Comparison of ENCODE assay signal across 8 cellular contexts in the genomic region with DNA sequence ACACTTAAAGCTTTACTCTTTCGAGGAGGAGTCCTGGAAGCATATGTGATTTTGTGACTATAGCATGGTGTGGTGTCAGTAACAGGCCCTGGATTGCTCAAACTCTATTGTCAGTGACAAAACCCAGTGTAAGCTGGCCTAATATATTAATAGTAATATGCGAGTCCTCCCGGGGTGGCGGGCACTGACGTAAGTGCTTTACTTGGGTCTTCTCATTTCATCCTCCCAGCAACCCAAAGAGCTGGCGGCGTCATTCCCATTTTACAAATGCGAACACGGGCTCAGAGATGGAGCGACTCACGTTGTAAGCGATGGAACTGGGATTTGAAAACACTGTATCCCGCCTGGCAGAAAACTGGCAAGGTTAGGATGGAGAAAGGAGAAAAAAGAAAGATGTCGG. TPM values are rescaled to one million over a fixed set of nuclear protein-coding genes. Genes with fewer than 3 reads are reported as not detected.
DNase-seq lines count a peak whose midpoint lies in the region; ATAC-seq and TF ChIP-seq lines count a peak whose summit lies in the region.

No MANE protein-coding gene starts in this region.

- peak overlapping the region; percentile 91 for H2AFZ ChIP-seq in Loucy (ENCODE audit: low read length)
- peak overlapping the region; percentile 90 for H2AFZ ChIP-seq in neural cell (ENCODE audit: low read depth, low read length)

- no peaks in the 10 kb centered on the region for H3K36me3 ChIP-seq in Loucy (ENCODE audit: insufficient read depth, low read length)
- no peaks in the 10 kb centered on the region for H3K36me3 ChIP-seq in ectodermal cell (ENCODE audit: control insufficient read depth, insufficient read depth, low read length)
- H3K36me3 ChIP-seq in neural cell (ENCODE audit: insufficient read depth, low read length) = no peaks in the 10 kb centered on the region

- H3K79me2 ChIP-seq in Loucy (ENCODE audit: insufficient read depth, low read length) (peaks cover 38% of the 10 kb centered on the region), neural cell (replicated peaks; ENCODE audit: insufficient read depth, low read length) (peaks cover 29% of the 10 kb centered on the region)

- H4K20me1 ChIP-seq in Loucy (ENCODE audit: insufficient read depth, low read length, poor library complexity, severe bottlenecking) (peaks cover 16% of the 10 kb centered on the region), neural cell (ENCODE audit: insufficient read depth) (no peaks in the 10 kb centered on the region)

- H3K9me3 ChIP-seq in CD4-positive, alpha-beta T cell (ENCODE audit: control insufficient read depth, low read length) = no peaks in the 10 kb centered on the region
- H3K9me3 ChIP-seq in Loucy (ENCODE audit: insufficient read depth, low read depth, low read length) (no peaks in the 10 kb centered on the region), ectodermal cell (ENCODE audit: control insufficient read depth, low read length) (no peaks in the 10 kb centered on the region), neural cell (ENCODE audit: low read length) (no peaks in the 10 kb centered on the region)

- H3K27me3 Mint-ChIP-seq in CD4-positive, alpha-beta T cell = no peaks in the 10 kb centered on the region

- H3K9ac ChIP-seq in Loucy (ENCODE audit: low read depth, low read length, poor library complexity, severe bottlenecking) (peak overlapping the region; percentile 67), neural cell (ENCODE audit: low read length) (peak overlapping the region; percentile 83)

- H3K27me3 ChIP-seq in CD4-positive, alpha-beta T cell (ENCODE audit: control insufficient read depth, insufficient read depth, low read length) = no peaks in the 10 kb centered on the region
- H3K27me3 ChIP-seq in Loucy (ENCODE audit: insufficient read depth, low read length, poor library complexity, severe bottlenecking) (no peaks in the 10 kb centered on the region), ectodermal cell (ENCODE audit: control insufficient read depth, insufficient read depth, low read length, poor library complexity, severe bottlenecking) (no peaks in the 10 kb centered on the region), neural cell (ENCODE audit: insufficient read depth, low read depth, low read length) (no peaks in the 10 kb centered on the region)

- H3K4me3 ChIP-seq in Loucy (ENCODE audit: low read length, poor library complexity, severe bottlenecking) (peak overlapping the region; percentile 93), ectodermal cell (ENCODE audit: insufficient read depth, low read depth, low read length) (peak overlapping the region; percentile 98), neural cell (ENCODE audit: low read length) (peak overlapping the region; percentile 99)

- no peaks in the 10 kb centered on the region for H3F3A ChIP-seq in Loucy (ENCODE audit: low read depth)
- no peaks in the 10 kb centered on the region for H3F3A ChIP-seq in neural cell (ENCODE audit: insufficient read depth, low read length, poor library complexity, severe bottlenecking)

- H3K36me3 Mint-ChIP-seq in CD4-positive, alpha-beta T cell (ENCODE audit: low read depth) = peaks cover 65% of the 10 kb centered on the region

- WGBS in ectodermal cell, 2 experiments = 51 to 52% methylated on average over 13 to 14 of the region's 14 CpGs

- H3K4me3 Mint-ChIP-seq in CD4-positive, alpha-beta T cell = peak overlapping the region; percentile 94

- no peak for TF ChIP-seq CTCF in CD4-positive, alpha-beta T cell (IDR thresholded peaks at IDR 0.05)
- no peak for TF ChIP-seq CTCF in Loucy (conservative IDR thresholded peaks at IDR 0.05; ENCODE audit: low read length)
- TF ChIP-seq CTCF in neural cell (IDR thresholded peaks at IDR 0.05; ENCODE audit: poor library complexity, severe bottlenecking) = no peak

- H3K9me2 ChIP-seq in Loucy (replicated peaks; ENCODE audit: low read depth, low read length) (no peaks in the 10 kb centered on the region), neural cell (ENCODE audit: insufficient read depth, low read length) (no peaks in the 10 kb centered on the region)

- no peak for ATAC-seq in CD4-positive, alpha-beta T cell (ENCODE audit: poor library complexity)

- intact Hi-C loops in CD4-positive, alpha-beta T cell (cut with DNase I, micrococcal nuclease) = loop anchor here (5.0 to 10.0 kb wide), 5 partner anchors 40 to 1138 kb away; a partner anchor contains a TSS

- TF ChIP-seq RAD21 in neural cell (conservative IDR thresholded peaks at IDR 0.05) = no peak

- CTCF ChIA-PET in CD4-positive, alpha-beta T cell (lab: Charles Lee) = no interaction called here

- H3K4me1 Mint-ChIP-seq in CD4-positive, alpha-beta T cell (ENCODE audit: low read depth) = peaks cover 66% of the 10 kb centered on the region

- TF ChIP-seq EP300 in neural cell (conservative IDR thresholded peaks at IDR 0.05; ENCODE audit: poor library complexity, severe bottlenecking) = no peak

- H3K4me2 ChIP-seq in Loucy (ENCODE audit: low read depth, low read length, poor library complexity, severe bottlenecking) (peak overlapping the region; percentile 78), neural cell (ENCODE audit: low read length) (peak overlapping the region; percentile 91)

- peak overlapping the region; percentile 85 for H3K27ac ChIP-seq in CD4-positive, alpha-beta T cell (ENCODE audit: low read depth, low read length)
- H3K27ac ChIP-seq in ectodermal cell (ENCODE audit: insufficient read depth, low read depth, low read length, poor library complexity, severe bottlenecking) (no peak overlapping the region), neural cell (ENCODE audit: low read length) (peak overlapping the region; percentile 49)

- peak overlapping the region; percentile 98 for H3K27ac Mint-ChIP-seq in CD4-positive, alpha-beta T cell

- H3K9me3 Mint-ChIP-seq in CD4-positive, alpha-beta T cell = no peaks in the 10 kb centered on the region

- H3K4me1 ChIP-seq in Loucy (ENCODE audit: insufficient read depth, low read length, poor library complexity, severe bottlenecking) = peaks cover 26% of the 10 kb centered on the region
- H3K4me1 ChIP-seq in ectodermal cell (ENCODE audit: control insufficient read depth, insufficient read depth, low read length) = peaks cover 5% of the 10 kb centered on the region

- DNase-seq in CD4-positive, alpha-beta T cell = no peak
- DNase-seq in NCI-H2196 treated with DMSO at 0.1 percent for 48 hours (lab: John Stamatoyannopoulos, UW; ENCODE audit: unreplicated experiment) (no peak), islet precursor cell (no peak), COLO829 (ENCODE audit: low spot score) (no peak), NCI-H446 (lab: John Stamatoyannopoulos, UW) (no peak)

- POLR2A ChIA-PET in CD4-positive, alpha-beta T cell (lab: Charles Lee) = interaction anchor here (1.5 to 5.0 kb wide), 3 partner anchors 25 to 49 kb away, joined by 4 to 65 read pairs (median 62); a partner anchor contains a TSS

TF ChIP-seq in neural cell, 6 proteins besides CTCF, POLR2A, EP300 and RAD21:
- TF ChIP-seq POLR2AphosphoS5 (IDR thresholded peaks at IDR 0.05) = no peak
- no peak for TF ChIP-seq SMC3 (conservative IDR thresholded peaks at IDR 0.05; ENCODE audit: poor library complexity)
- no peak for TF ChIP-seq MXI1 (conservative IDR thresholded peaks at IDR 0.05; ENCODE audit: poor library complexity, severe bottlenecking)
- TF ChIP-seq EZH2 (IDR thresholded peaks at IDR 0.05; ENCODE audit: borderline replicate concordance, insufficient read depth, low read length, poor library complexity, severe bottlenecking) = no peak
- TF ChIP-seq, protein P1, sequence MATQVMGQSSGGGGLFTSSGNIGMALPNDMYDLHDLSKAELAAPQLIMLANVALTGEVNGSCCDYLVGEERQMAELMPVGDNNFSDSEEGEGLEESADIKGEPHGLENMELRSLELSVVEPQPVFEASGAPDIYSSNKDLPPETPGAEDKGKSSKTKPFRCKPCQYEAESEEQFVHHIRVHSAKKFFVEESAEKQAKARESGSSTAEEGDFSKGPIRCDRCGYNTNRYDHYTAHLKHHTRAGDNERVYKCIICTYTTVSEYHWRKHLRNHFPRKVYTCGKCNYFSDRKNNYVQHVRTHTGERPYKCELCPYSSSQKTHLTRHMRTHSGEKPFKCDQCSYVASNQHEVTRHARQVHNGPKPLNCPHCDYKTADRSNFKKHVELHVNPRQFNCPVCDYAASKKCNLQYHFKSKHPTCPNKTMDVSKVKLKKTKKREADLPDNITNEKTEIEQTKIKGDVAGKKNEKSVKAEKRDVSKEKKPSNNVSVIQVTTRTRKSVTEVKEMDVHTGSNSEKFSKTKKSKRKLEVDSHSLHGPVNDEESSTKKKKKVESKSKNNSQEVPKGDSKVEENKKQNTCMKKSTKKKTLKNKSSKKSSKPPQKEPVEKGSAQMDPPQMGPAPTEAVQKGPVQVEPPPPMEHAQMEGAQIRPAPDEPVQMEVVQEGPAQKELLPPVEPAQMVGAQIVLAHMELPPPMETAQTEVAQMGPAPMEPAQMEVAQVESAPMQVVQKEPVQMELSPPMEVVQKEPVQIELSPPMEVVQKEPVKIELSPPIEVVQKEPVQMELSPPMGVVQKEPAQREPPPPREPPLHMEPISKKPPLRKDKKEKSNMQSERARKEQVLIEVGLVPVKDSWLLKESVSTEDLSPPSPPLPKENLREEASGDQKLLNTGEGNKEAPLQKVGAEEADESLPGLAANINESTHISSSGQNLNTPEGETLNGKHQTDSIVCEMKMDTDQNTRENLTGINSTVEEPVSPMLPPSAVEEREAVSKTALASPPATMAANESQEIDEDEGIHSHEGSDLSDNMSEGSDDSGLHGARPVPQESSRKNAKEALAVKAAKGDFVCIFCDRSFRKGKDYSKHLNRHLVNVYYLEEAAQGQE (IDR thresholded peaks at IDR 0.05; ENCODE audit: borderline replicate concordance) = no peak
- TF ChIP-seq TAF1 (IDR thresholded peaks at IDR 0.05; ENCODE audit: low read depth) = no peak

RNA-seq across cellular contexts. Expression of a gene that starts 0.6 kb away (rescaled TPM):
- 10 to 100 TPM; 85.9 to 90.4 TPM for total RNA-seq in CD4-positive, alpha-beta T cell
- 26.2 TPM for polyA plus RNA-seq in ectodermal cell (2013, experiment 1 of 4)
- 28.6 TPM for polyA plus RNA-seq in ectodermal cell (2013, experiment 2 of 4)
- polyA plus RNA-seq in ectodermal cell (2013, experiment 3 of 4) = 16.0 TPM
- polyA plus RNA-seq in ectodermal cell (2013, experiment 4 of 4) = 24.5 TPM
- 46.6 and 50.8 TPM in 2 replicates for polyA plus RNA-seq in neural cell
- 34.0 and 40.9 TPM in 2 replicates for polyA minus RNA-seq in neural cell

RNA-seq across cellular contexts. Expression of a gene that starts 28.8 kb away (rescaled TPM):
- 10 to 100 TPM; 68.0 to 76.5 TPM for total RNA-seq in CD4-positive, alpha-beta T cell
- polyA plus RNA-seq in ectodermal cell (2013, experiment 1 of 4) = 143 TPM
- 145 TPM for polyA plus RNA-seq in ectodermal cell (2013, experiment 2 of 4)
- 133 TPM for polyA plus RNA-seq in ectodermal cell (2013, experiment 3 of 4)
- polyA plus RNA-seq in ectodermal cell (2013, experiment 4 of 4) = 159 TPM
- polyA plus RNA-seq in neural cell = 55.6 and 57.6 TPM in 2 replicates
- polyA minus RNA-seq in neural cell = 16.6 and 21.4 TPM in 2 replicates

RNA-seq across cellular contexts. Expression of a gene that starts 41.4 kb away (rescaled TPM):
- total RNA-seq in CD4-positive, alpha-beta T cell = not detected
- 0.65 TPM for polyA plus RNA-seq in ectodermal cell (2013, experiment 1 of 4)
- 1.7 TPM for polyA plus RNA-seq in ectodermal cell (2013, experiment 2 of 4)
- 1.0 TPM for polyA plus RNA-seq in ectodermal cell (2013, experiment 3 of 4)
- 0.32 TPM for polyA plus RNA-seq in ectodermal cell (2013, experiment 4 of 4)
- polyA plus RNA-seq in neural cell = not detected in 2 replicates
- polyA minus RNA-seq in neural cell = not detected in 2 replicates
